In genomic region chr3:188299713-188300112, GRCh38 we compare ENCODE assay signal across 1 cellular context.
TF ChIP-seq lines count a peak whose summit lies in the region.

No MANE protein-coding gene starts in this region.

TF ChIP-seq in HCT116, 20 proteins besides CTCF, POLR2A, EP300 and RAD21 (continued from another document):
- no peak for TF ChIP-seq REST (IDR thresholded peaks at IDR 0.05; ENCODE audit: low read depth)
- no peak for TF ChIP-seq ZBTB33 (IDR thresholded peaks at IDR 0.05; ENCODE audit: extremely low read depth, insufficient replicate concordance, low read length)
- no peak for TF ChIP-seq CBX3 (IDR thresholded peaks at IDR 0.05; ENCODE audit: low read depth)
